ENCODE assay signal across 19 cellular contexts in the genomic region with DNA sequence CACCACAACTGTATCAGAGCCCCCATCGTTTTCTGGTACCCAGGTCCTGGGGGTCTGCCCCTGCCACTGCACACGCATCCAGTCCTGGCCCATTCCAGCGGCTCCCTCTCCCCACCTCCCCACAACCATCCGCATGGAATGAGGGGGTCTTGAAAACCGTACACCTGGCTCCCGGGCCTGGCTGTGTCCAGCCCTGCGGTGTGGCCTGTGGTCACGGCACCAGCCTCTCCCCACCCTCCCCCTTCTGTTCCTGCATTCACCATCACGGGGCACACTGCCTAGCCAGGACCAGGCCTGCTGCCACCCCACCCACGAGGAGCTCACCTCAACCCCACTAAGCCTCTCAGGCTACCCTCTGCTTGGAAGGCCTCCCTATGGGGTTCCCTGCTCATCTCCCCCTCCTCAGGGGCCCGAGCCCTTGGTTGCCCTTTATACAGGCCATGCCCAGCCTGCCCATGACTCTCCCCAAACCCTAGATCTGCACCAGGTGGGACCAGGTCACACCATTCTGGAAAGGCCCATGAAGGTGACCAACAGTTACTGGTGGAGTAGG. TPM values are rescaled to one million over a fixed set of nuclear protein-coding genes. Genes with fewer than 3 reads are reported as not detected.
"Had no signal": no experiment of that assay in that cellular context is flagged by ENCODE, and none has a peak within 500 bp of the region (broad histone marks: within the 10 kb centered on the region; RNA-seq: fewer than 3 reads in every experiment).

No MANE protein-coding gene starts in this region.

- H3K4me1 ChIP-seq: vagina had no signal

- H3K27me3 ChIP-seq: hepatocyte, vagina had no signal

- H3K4me3 ChIP-seq: esophagus squamous epithelium, hepatocyte, lung, vagina had no signal

- H3K9me3 ChIP-seq: vagina had no signal

- DNase-seq: activated naive CD8-positive, alpha-beta T cell treated with anti-CD3 and anti-CD28 coated beads for 36 hours; amygdala; effector CD8-positive, alpha-beta T cell; esophagus squamous epithelium; kidney glomerular epithelial cell; midbrain; small intestine; stimulated activated CD4-positive, alpha-beta T cell treated with anti-CD3 and anti-CD28 coated beads, Interleukin-4, amount 100 ng/mL, for 4 hours had no signal

- H3K4me3 Mint-ChIP-seq: activated naive CD8-positive, alpha-beta T cell treated with anti-CD3 and anti-CD28 coated beads for 36 hours; brain; central memory CD8-positive, alpha-beta T cell had no signal

- H3K9me3 Mint-ChIP-seq: central memory CD8-positive, alpha-beta T cell had no signal

- H3K36me3 Mint-ChIP-seq: brain had no signal

- H3K27me3 Mint-ChIP-seq: activated naive CD8-positive, alpha-beta T cell treated with anti-CD3 and anti-CD28 coated beads for 36 hours; central memory CD8-positive, alpha-beta T cell had no signal

- H3K4me1 Mint-ChIP-seq: activated naive CD8-positive, alpha-beta T cell treated with anti-CD3 and anti-CD28 coated beads for 36 hours; brain; central memory CD8-positive, alpha-beta T cell had no signal

- H3K36me3 ChIP-seq: esophagus squamous epithelium, vagina had no signal

- H3K27ac ChIP-seq: esophagus squamous epithelium, hepatocyte, vagina had no signal

- H3K27ac Mint-ChIP-seq: activated naive CD8-positive, alpha-beta T cell treated with anti-CD3 and anti-CD28 coated beads for 36 hours; brain had no signal

RNA-seq across cellular contexts. Expression of gene GPR35, which starts 11.4 kb away (rescaled TPM):
- total RNA-seq: SK-MEL-5 had no signal

RNA-seq across cellular contexts. Expression of gene AQP12B, which starts 46.0 kb away (rescaled TPM):
- total RNA-seq: activated CD8-positive, alpha-beta memory T cell treated with anti-CD3 and anti-CD28 coated beads for 36 hours; activated naive CD8-positive, alpha-beta T cell treated with anti-CD3 and anti-CD28 coated beads for 36 hours; endothelial cell of umbilical vein; esophagus squamous epithelium; fibroblast of villous mesenchyme; glomerular endothelial cell; hepatocyte; myocyte; SK-MEL-5; vagina had no signal

RNA-seq across cellular contexts. Expression of gene AQP12A, which starts 55.0 kb away (rescaled TPM):
- total RNA-seq: activated CD8-positive, alpha-beta memory T cell treated with anti-CD3 and anti-CD28 coated beads for 36 hours; activated naive CD8-positive, alpha-beta T cell treated with anti-CD3 and anti-CD28 coated beads for 36 hours; endothelial cell of umbilical vein; esophagus squamous epithelium; fibroblast of villous mesenchyme; glomerular endothelial cell; hepatocyte; lung; myocyte; SK-MEL-5; vagina had no signal
